In genomic region chr5:132901730-132902129, GRCh38 we compare ENCODE assay signal across 20 cellular contexts. TPM values are rescaled to one million over a fixed set of nuclear protein-coding genes. Genes with fewer than 3 reads are reported as not detected.
DNase-seq lines count a peak whose midpoint lies in the region; ATAC-seq and TF ChIP-seq lines count a peak whose summit lies in the region.
"Had no signal": no experiment of that assay in that cellular context is flagged by ENCODE, and none has a peak within 500 bp of the region (broad histone marks: within the 10 kb centered on the region; RNA-seq: fewer than 3 reads in every experiment).

No MANE protein-coding gene starts in this region.

- no peak overlapping the region for H3K27ac Mint-ChIP-seq in endodermal cell
- H3K27ac Mint-ChIP-seq: CD8-positive, alpha-beta T cell had no signal

- H3K36me3 ChIP-seq in SK-N-SH (replicated peaks in 1 of 2; ENCODE audit: control insufficient read depth in 1 of 2, insufficient read depth in 2 of 2, low read length in 1 of 2) (peaks cover 42 to 77% of the 10 kb centered on the region in 2 experiments), OCI-LY7 (ENCODE audit: insufficient read depth, low read length) (peaks cover 67% of the 10 kb centered on the region), endodermal cell (ENCODE audit: control insufficient read depth, insufficient read depth, low read length) (peaks cover 82% of the 10 kb centered on the region)

- TF ChIP-seq CTCF in SK-N-SH (IDR thresholded peaks at IDR 0.05) (no peak), OCI-LY7 (conservative IDR thresholded peaks at IDR 0.05; ENCODE audit: low read length) (peak; percentile 60), endodermal cell (conservative IDR thresholded peaks at IDR 0.05) (peak; percentile 47), RWPE1 (conservative IDR thresholded peaks at IDR 0.05; ENCODE audit: low read depth) (no peak)

- H3K9ac ChIP-seq in SK-N-SH (no peak overlapping the region), endodermal cell (ENCODE audit: extremely low read depth, low read length, poor library complexity, severe bottlenecking) (no peak overlapping the region)

- H3K9me2 ChIP-seq in SK-N-SH (no peaks in the 10 kb centered on the region), OCI-LY7 (ENCODE audit: insufficient read depth, low read length) (no peaks in the 10 kb centered on the region)

- intact Hi-C loops in OCI-LY7 (cut with micrococcal nuclease; ENCODE audit: unreplicated experiment): no loop called here

- POLR2A ChIA-PET in SK-N-SH (lab: Yijun Ruan, JAX): no interaction called here
- POLR2A ChIA-PET in OCI-LY7 (lab: Charles Lee): no interaction called here
- POLR2A ChIA-PET in RWPE1 (lab: Yijun Ruan, JAX; ENCODE audit: low non-redundant PET): no interaction called here

- H3K36me3 Mint-ChIP-seq in endodermal cell (ENCODE audit: low read depth): peaks cover 55% of the 10 kb centered on the region

- no peak overlapping the region for H3K27ac ChIP-seq in SK-N-SH (ENCODE audit: low read depth in 2 of 2, low read length in 1 of 2)
- H3K27ac ChIP-seq in OCI-LY7 (ENCODE audit: low read depth, low read length, poor library complexity, severe bottlenecking): peak overlapping the region; percentile 70
- H3K27ac ChIP-seq in endodermal cell (ENCODE audit: low read depth, low read length): no peak overlapping the region
- H3K27ac ChIP-seq in RWPE1: no peak overlapping the region

- peaks cover 77% of the 10 kb centered on the region for H3K79me2 ChIP-seq in SK-N-SH (ENCODE audit: insufficient read depth)
- peaks cover 12% of the 10 kb centered on the region; the same call in 1 of the 2 replicates for H3K79me2 ChIP-seq in OCI-LY7 (ENCODE audit: insufficient read depth, low read depth, low read length)

- no peak overlapping the region for H3K4me3 Mint-ChIP-seq in endodermal cell
- H3K4me3 Mint-ChIP-seq: CD8-positive, alpha-beta T cell; T-helper 17 cell had no signal

- no TSS peak for BruUV-seq in OCI-LY7 (replicated peaks; lab: Mats Ljungman, UMichigan)

- H3K27me3 ChIP-seq in SK-N-SH (ENCODE audit: insufficient read depth) (no peaks in the 10 kb centered on the region), endodermal cell (ENCODE audit: control insufficient read depth, insufficient read depth, low read length, poor library complexity, severe bottlenecking) (no peaks in the 10 kb centered on the region)

- TF ChIP-seq EP300 in SK-N-SH (IDR thresholded peaks at IDR 0.05; ENCODE audit: borderline replicate concordance in 1 of 2, low read depth in 1 of 2, low read length in 1 of 2): no peak

- whole genome bisulfite sequencing in SK-N-SH (ENCODE audit: low lambda C conversion rate): 95% methylated on average over 3 of the region's 3 CpGs
- 98 to 100% methylated on average over 3 of the region's 3 CpGs for WGBS in endodermal cell (ENCODE audit: insufficient coverage in 1 of 2, insufficient read length in 1 of 2), 2 experiments

- H2AFZ ChIP-seq in SK-N-SH (ENCODE audit: low read depth): no peak overlapping the region
- H2AFZ ChIP-seq in OCI-LY7 (ENCODE audit: low read length): no peak overlapping the region

- H3K4me2 ChIP-seq in SK-N-SH (no peak overlapping the region), OCI-LY7 (ENCODE audit: low read length) (peak overlapping the region; percentile 71)

- ATAC-seq in SK-N-SH treated with all-trans-retinoic acid at 6 μM for 48 hours (0 out of 3 replicates have a peak, but pooled peaks have one; percentile 26), HG03280 (IDR thresholded peaks at IDR 0.05; ENCODE audit: unreplicated experiment) (no peak)
- ATAC-seq: CD8-positive, alpha-beta T cell; GM12878; Panc1; T-helper 17 cell had no signal

- H3F3A ChIP-seq in SK-N-SH (replicated peaks; ENCODE audit: insufficient read depth): peaks cover 21% of the 10 kb centered on the region

- H3K9me3 ChIP-seq in SK-N-SH (no peaks in the 10 kb centered on the region), OCI-LY7 (ENCODE audit: low read length) (no peaks in the 10 kb centered on the region), endodermal cell (ENCODE audit: control insufficient read depth, low read length) (peaks cover 5% of the 10 kb centered on the region)
- H3K9me3 ChIP-seq: HAP-1 had no signal

- H4K20me1 ChIP-seq in SK-N-SH (ENCODE audit: insufficient read depth) (peaks cover 24% of the 10 kb centered on the region), OCI-LY7 (ENCODE audit: insufficient read depth, low read length) (no peaks in the 10 kb centered on the region)

- CTCF ChIA-PET in SK-N-SH (lab: Yijun Ruan, JAX) (interaction anchor here (1.8 to 3.9 kb wide), 2 partner anchors 11 to 18 kb away, joined by 9 to 11 read pairs; no protein-coding TSS in a partner anchor), OCI-LY7 (lab: Charles Lee; ENCODE audit: unreplicated experiment) (no interaction called here), RWPE1 (lab: Yijun Ruan, JAX) (no interaction called here)

- H3K4me1 Mint-ChIP-seq in endodermal cell: no peaks in the 10 kb centered on the region

- no peak for DNase-seq in SK-N-SH
- peak; percentile 27 for DNase-seq in OCI-LY7 (ENCODE audit: low spot score)
- no peak for DNase-seq in endodermal cell
- no peak for DNase-seq in iPS-NIHi11 (ENCODE audit: low spot score)
- DNase-seq in RWPE1 (ENCODE audit: low spot score): no peak
- DNase-seq: AML-193; C1 segment of cervical spinal cord; CD8-positive, alpha-beta T cell; NCI-H1105 treated with DMSO at 0.1 percent for 48 hours; NCI-H2081 treated with DMSO at 0.1 percent for 48 hours; NCI-H446 treated with DMSO at 0.1 percent for 48 hours; NCI-H526 treated with DMSO at 0.1 percent for 48 hours; Right ventricle myocardium superior; SW 1271; T-helper 17 cell had no signal

- no peaks in the 10 kb centered on the region for H3K9me3 Mint-ChIP-seq in endodermal cell
- H3K9me3 Mint-ChIP-seq: CD8-positive, alpha-beta T cell had no signal

- no peak for TF ChIP-seq RAD21 in SK-N-SH (IDR thresholded peaks at IDR 0.05; ENCODE audit: low read length)

- H3K4me3 ChIP-seq in SK-N-SH (ENCODE audit: low read depth in 2 of 2, low read length in 1 of 2): no peak overlapping the region; a peak in 1 of 4 replicates
- H3K4me3 ChIP-seq in OCI-LY7 (ENCODE audit: low read depth, low read length, poor library complexity, severe bottlenecking): peak overlapping the region; percentile 21
- no peak overlapping the region for H3K4me3 ChIP-seq in endodermal cell (ENCODE audit: low read length)
- H3K4me3 ChIP-seq: GM12878, HAP-1 had no signal

- no peaks in the 10 kb centered on the region; a peak in 1 of 4 replicates for H3K4me1 ChIP-seq in SK-N-SH (ENCODE audit: control insufficient read depth in 1 of 2, insufficient read depth in 2 of 2, low read depth in 1 of 2, low read length in 1 of 2)
- H3K4me1 ChIP-seq in OCI-LY7 (ENCODE audit: insufficient read depth, low read length, poor library complexity, severe bottlenecking): peaks cover 32% of the 10 kb centered on the region
- no peaks in the 10 kb centered on the region for H3K4me1 ChIP-seq in endodermal cell (ENCODE audit: control insufficient read depth, insufficient read depth, low read length)

- H3K27me3 Mint-ChIP-seq in endodermal cell (ENCODE audit: insufficient read depth): no peaks in the 10 kb centered on the region
- H3K27me3 Mint-ChIP-seq: T-helper 17 cell had no signal

TF ChIP-seq in SK-N-SH, 30 proteins besides CTCF, POLR2A, EP300 and RAD21 (continues in another document):
- no peak for TF ChIP-seq IRF3 (IDR thresholded peaks at IDR 0.05; ENCODE audit: low read depth, low read length)

RNA-seq across cellular contexts. Expression of gene LEAP2, which starts 28.3 kb away (rescaled TPM):
- 0.63 and 0.64 TPM in 2 replicates for polyA plus RNA-seq in SK-N-SH (2012; rRNA removed)
- 0.19 and 0.22 TPM in 2 replicates for polyA plus RNA-seq in SK-N-SH (2012; cell fraction: cytosol; rRNA removed)
- polyA plus RNA-seq in SK-N-SH (2012; cell fraction: nucleus; rRNA removed): 3.8 and 5.5 TPM in 2 replicates
- 4.4 TPM in 2 replicates for total RNA-seq in OCI-LY7 (2014; rRNA removed; shearing (Covaris generic))
- total RNA-seq in OCI-LY7 (2022) (5.4 and 5.6 TPM in 2 replicates), endodermal cell (under 1 TPM; 0.92 to 0.95 TPM)
- 1.9 TPM for polyA plus RNA-seq in endodermal cell (2013, experiment 1 of 2)
- 0.91 TPM for polyA plus RNA-seq in endodermal cell (2013, experiment 2 of 2)

RNA-seq across cellular contexts. Expression of gene UQCRQ, which starts 35.3 kb away (rescaled TPM):
- 510 and 694 TPM in 2 replicates for polyA plus RNA-seq in SK-N-SH (2012; rRNA removed)
- 502 and 579 TPM in 2 replicates for polyA plus RNA-seq in SK-N-SH (2012; cell fraction: cytosol; rRNA removed)
- polyA plus RNA-seq in SK-N-SH (2012; cell fraction: nucleus; rRNA removed): 235 and 349 TPM in 2 replicates
- 140 and 158 TPM in 2 replicates for total RNA-seq in OCI-LY7 (2014; rRNA removed; shearing (Covaris generic))
- total RNA-seq in OCI-LY7 (2022): 274 and 310 TPM in 2 replicates
- 100 to 1,000 TPM; 261 to 286 TPM for total RNA-seq in endodermal cell
- polyA plus RNA-seq in endodermal cell (2013, experiment 1 of 2): 271 TPM
- 294 TPM for polyA plus RNA-seq in endodermal cell (2013, experiment 2 of 2)

RNA-seq across cellular contexts. Expression of gene GDF9, which starts 35.5 kb away (rescaled TPM):
- 0.82 and 1.2 TPM in 2 replicates for polyA plus RNA-seq in SK-N-SH (2012; rRNA removed)
- polyA plus RNA-seq in SK-N-SH (2012; cell fraction: cytosol; rRNA removed): 0.53 and 0.59 TPM in 2 replicates
- polyA plus RNA-seq in SK-N-SH (2012; cell fraction: nucleus; rRNA removed): 1.2 and 1.8 TPM in 2 replicates
- 0.44 and 0.66 TPM in 2 replicates for total RNA-seq in OCI-LY7 (2014; rRNA removed; shearing (Covaris generic))
- total RNA-seq in OCI-LY7 (2022) (1.7 and 2.2 TPM in 2 replicates), endodermal cell (under 1 TPM; 0.26 to 0.33 TPM)
- polyA plus RNA-seq in endodermal cell (2013, experiment 1 of 2): 0.57 TPM
- 0.33 TPM for polyA plus RNA-seq in endodermal cell (2013, experiment 2 of 2)

Comparison
In these comparisons a context has a peak if more than half of its experiments do, and no peak if none do; other contexts are left out.
1. CTCF ChIP-seq: peak in OCI-LY7 (single experiment) and endodermal cell (single experiment); none in SK-N-SH (single experiment) and RWPE1 (single experiment).